9 cellular contexts compared by ENCODE assay signal in genomic region chr18:39485696-39486095, GRCh38.
"Had no signal": no experiment of that assay in that cellular context is flagged by ENCODE, and none has a peak within 500 bp of the region (broad histone marks: within the 10 kb centered on the region; RNA-seq: fewer than 3 reads in every experiment).

No MANE protein-coding gene starts in this region.

- H3K4me3 ChIP-seq: breast epithelium, right lobe of liver, suprapubic skin had no signal

- H3K36me3 ChIP-seq: breast epithelium, right lobe of liver, suprapubic skin had no signal

- H3K9me3 ChIP-seq: breast epithelium, right lobe of liver, suprapubic skin had no signal

- DNase-seq: activated CD4-positive, alpha-beta T cell treated with anti-CD3 and anti-CD28 coated beads, Interleukin-2, amount 50 U/mL, for 1 hour; activated CD8-positive, alpha-beta memory T cell treated with anti-CD3 and anti-CD28 coated beads for 24 hours; activated gamma-delta T cell treated with Interleukin-2 at 50 U/mL for 16 hours; hypothalamus; right lobe of liver; SW 1271 had no signal

- H3K4me1 ChIP-seq: breast epithelium, right lobe of liver, suprapubic skin had no signal

- H3K27me3 ChIP-seq: breast epithelium, right lobe of liver, suprapubic skin had no signal

- H3K27ac ChIP-seq: breast epithelium, epithelial cell of prostate, right lobe of liver, suprapubic skin had no signal
